Comparison of ENCODE assay signal across 1 cellular context in the genomic region with DNA sequence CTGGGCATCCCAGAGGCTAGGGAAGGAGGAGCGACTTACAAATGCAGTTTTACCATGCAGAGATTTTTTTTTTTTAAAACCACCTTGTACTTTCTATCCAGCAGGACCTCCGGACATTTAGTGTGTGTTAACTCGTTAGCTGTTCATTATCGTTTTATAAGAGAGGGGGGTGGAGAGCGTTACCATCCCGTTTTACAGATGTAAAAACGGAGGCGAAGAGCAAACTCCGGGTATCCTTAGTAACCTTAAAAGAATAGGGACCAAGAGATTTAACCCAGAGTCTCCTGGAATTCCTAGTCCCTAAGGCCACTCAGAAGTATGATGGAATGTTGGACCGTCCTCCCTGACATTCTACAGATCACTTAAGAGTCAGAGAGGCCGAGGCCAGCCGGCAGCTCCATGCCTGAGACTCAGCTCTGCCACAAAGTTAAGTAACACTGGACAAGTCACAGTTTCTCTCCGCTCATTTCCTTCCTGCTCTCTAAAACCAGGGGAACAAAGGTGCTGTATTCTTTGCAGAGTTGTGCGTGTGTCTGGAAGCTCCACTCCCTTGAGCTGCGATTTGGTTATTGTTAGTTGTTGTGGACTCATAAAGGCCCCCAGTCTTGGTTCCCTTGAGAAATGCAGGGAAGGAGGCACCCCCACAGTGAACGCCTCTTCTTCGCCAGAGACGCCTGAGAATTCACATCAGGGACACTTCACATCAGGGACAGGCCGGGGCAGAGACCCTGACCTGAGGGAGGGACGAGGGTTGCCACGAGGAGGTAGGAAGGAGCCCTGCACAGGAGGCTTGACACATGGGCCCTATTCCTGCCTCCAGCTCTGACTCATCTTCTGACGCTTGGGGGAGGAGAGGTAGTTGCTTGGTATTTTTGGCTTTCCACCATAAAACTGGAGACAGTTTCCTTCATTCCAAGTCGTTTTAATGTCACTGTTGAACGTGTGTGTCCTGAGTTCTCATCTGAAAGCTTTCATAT.
A peak's percentile ranks its signal among the peaks of the same experiment; 100 is the strongest.
TF ChIP-seq lines count a peak whose summit lies in the region.

No MANE protein-coding gene starts in this region.

TF ChIP-seq in SK-N-SH, 30 proteins besides CTCF, POLR2A, EP300 and RAD21 (continued from another document):
- TF ChIP-seq FOXJ3 (CRISPR knock-in tag; IDR thresholded peaks at IDR 0.05) (no peak), RCOR1 (IDR thresholded peaks at IDR 0.05; ENCODE audit: low read length) (no peak), GABPA (IDR thresholded peaks at IDR 0.05; ENCODE audit: low read depth) (no peak), SIN3A (IDR thresholded peaks at IDR 0.05; ENCODE audit: borderline replicate concordance, low read depth, low read length) (peak; percentile 80; the same call in 1 of the 2 replicates), PBX3 (IDR thresholded peaks at IDR 0.05) (0 out of 2 replicates have a peak, but pooled peaks have one; percentile 21), CHD2 (IDR thresholded peaks at IDR 0.05; ENCODE audit: low read length, partially characterized antibody) (no peak), MXI1 (IDR thresholded peaks at IDR 0.05; ENCODE audit: low read depth, low read length) (no peak), TCF12 (IDR thresholded peaks at IDR 0.05) (peak; percentile 49; the same call in 1 of the 2 replicates), REST (IDR thresholded peaks at IDR 0.05; ENCODE audit: low read depth, low read length) (no peak), GATA2 (CRISPR knock-in tag; IDR thresholded peaks at IDR 0.05) (no peak), MEF2A (IDR thresholded peaks at IDR 0.05; ENCODE audit: borderline replicate concordance, low read depth) (no peak), YY1 (IDR thresholded peaks at IDR 0.05; ENCODE audit: low read depth) (no peak), USF1 (IDR thresholded peaks at IDR 0.05; ENCODE audit: borderline replicate concordance, low read depth) (no peak), POLR2AphosphoS5 (IDR thresholded peaks at IDR 0.05; ENCODE audit: low read depth, low read length) (peak; percentile 51; the same call in 1 of the 2 replicates), JUND (IDR thresholded peaks at IDR 0.05) (peak; percentile 83)
- TF ChIP-seq, protein P1, sequence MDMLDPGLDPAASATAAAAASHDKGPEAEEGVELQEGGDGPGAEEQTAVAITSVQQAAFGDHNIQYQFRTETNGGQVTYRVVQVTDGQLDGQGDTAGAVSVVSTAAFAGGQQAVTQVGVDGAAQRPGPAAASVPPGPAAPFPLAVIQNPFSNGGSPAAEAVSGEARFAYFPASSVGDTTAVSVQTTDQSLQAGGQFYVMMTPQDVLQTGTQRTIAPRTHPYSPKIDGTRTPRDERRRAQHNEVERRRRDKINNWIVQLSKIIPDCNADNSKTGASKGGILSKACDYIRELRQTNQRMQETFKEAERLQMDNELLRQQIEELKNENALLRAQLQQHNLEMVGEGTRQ (IDR thresholded peaks at IDR 0.05; ENCODE audit: borderline replicate concordance, low read depth, low read length), result no peak
